ENCODE assay signal across 1 cellular context in genomic region chr1:167554028-167554779, GRCh38.
TF ChIP-seq lines count a peak whose summit lies in the region.

No MANE protein-coding gene starts in this region.

TF ChIP-seq in K562, 482 proteins besides CTCF, POLR2A, EP300 and RAD21 (continued from another document and continues in another):
- TF ChIP-seq MGA (IDR thresholded peaks at IDR 0.05): peak; percentile 24; the same call in 1 of the 2 replicates
- peak; percentile 47; the same call in 1 of the 2 replicates for TF ChIP-seq TEAD4 (IDR thresholded peaks at IDR 0.05; ENCODE audit: low read length)
- TF ChIP-seq TEAD4 (CRISPR knock-in tag; IDR thresholded peaks at IDR 0.05; ENCODE audit: borderline replicate concordance): no peak
- TF ChIP-seq CBX3 (IDR thresholded peaks at IDR 0.05; ENCODE audit: borderline replicate concordance in 1 of 2, low read length in 2 of 2): 0 out of 3 replicates have a peak, but pooled peaks of 1 of the 2 experiments have one; percentile 21
- TF ChIP-seq PKNOX1 (IDR thresholded peaks at IDR 0.05): peak; percentile 25; the same call in 1 of the 2 replicates
- no peak for TF ChIP-seq HBP1 (CRISPR knock-in tag; IDR thresholded peaks at IDR 0.05)
- TF ChIP-seq DIDO1 (tag; IDR thresholded peaks at IDR 0.05; ENCODE audit: low read depth): 0 out of 2 replicates have a peak, but pooled peaks have one; percentile 41
- TF ChIP-seq ZNF766 (CRISPR knock-in tag; conservative IDR thresholded peaks at IDR 0.05): peak; percentile 13
- 0 out of 2 replicates have a peak, but pooled peaks have one; percentile 36 for TF ChIP-seq FOXK1 (CRISPR knock-in tag; IDR thresholded peaks at IDR 0.05; ENCODE audit: borderline replicate concordance)
- TF ChIP-seq ETV1 (tag; conservative IDR thresholded peaks at IDR 0.05; ENCODE audit: low read depth): 0 out of 2 replicates have a peak, but pooled peaks have one; percentile 11
- no peak for TF ChIP-seq EHMT2 (IDR thresholded peaks at IDR 0.05)
- 0 out of 2 replicates have a peak, but pooled peaks have one; percentile 29 for TF ChIP-seq DMBX1 (CRISPR knock-in tag; IDR thresholded peaks at IDR 0.05; ENCODE audit: borderline replicate concordance)
- TF ChIP-seq VEZF1 (CRISPR knock-in tag; IDR thresholded peaks at IDR 0.05): peak; percentile 37
- TF ChIP-seq EGR1 (conservative IDR thresholded peaks at IDR 0.05): 0 out of 2 replicates have a peak, but pooled peaks have one; percentile 47
- TF ChIP-seq MAFG (tag; conservative IDR thresholded peaks at IDR 0.05): peak; percentile 18; the same call in 1 of the 2 replicates
- peak in 1 of 2 experiments; percentile 13 for TF ChIP-seq AFF1 (IDR thresholded peaks at IDR 0.05; ENCODE audit: low read depth in 1 of 2, partially characterized antibody in 2 of 2)
- TF ChIP-seq AFF4 (CRISPR knock-in tag; IDR thresholded peaks at IDR 0.05): peak; percentile 76; the same call in 1 of the 2 replicates
- TF ChIP-seq IRF2 (CRISPR knock-in tag; IDR thresholded peaks at IDR 0.05): no peak
- TF ChIP-seq DPF2 (IDR thresholded peaks at IDR 0.05): peak; percentile 67
- TF ChIP-seq MAZ (CRISPR knock-in tag; conservative IDR thresholded peaks at IDR 0.05 in 1 of 2, IDR thresholded peaks at IDR 0.05 in 1 of 2): peak in 1 of 2 experiments; percentile 18; a peak in 3 of 4 replicates
- TF ChIP-seq ZNF639 (CRISPR knock-in tag; conservative IDR thresholded peaks at IDR 0.05 in 1 of 2, IDR thresholded peaks at IDR 0.05 in 1 of 2): 0 out of 4 replicates have a peak, but pooled peaks of 1 of the 2 experiments have one; percentile 53
- TF ChIP-seq HDAC1 (IDR thresholded peaks at IDR 0.05): 0 out of 4 replicates have a peak, but pooled peaks of 1 of the 2 experiments have one; percentile 19
- TF ChIP-seq JUN (IDR thresholded peaks at IDR 0.05; ENCODE audit: borderline replicate concordance, low read depth, low read length): 0 out of 2 replicates have a peak, but pooled peaks have one; percentile 5
- TF ChIP-seq JUN (CRISPR knock-in tag; IDR thresholded peaks at IDR 0.05; ENCODE audit: borderline replicate concordance): no peak
- no peak for TF ChIP-seq ZNF224 (CRISPR knock-in tag; IDR thresholded peaks at IDR 0.05)
- TF ChIP-seq KAT8 (IDR thresholded peaks at IDR 0.05; ENCODE audit: low read depth): no peak
- TF ChIP-seq LCOR (CRISPR knock-in tag; IDR thresholded peaks at IDR 0.05): peak; percentile 80; the same call in 1 of the 2 replicates
- peak; percentile 90 for TF ChIP-seq TBP (optimal IDR thresholded peaks at IDR 0.05; ENCODE audit: low read depth, low read length)
